Comparison of ENCODE assay signal across 8 cellular contexts in genomic region chr7:151057737-151057988, GRCh38. TPM values are rescaled to one million over a fixed set of nuclear protein-coding genes. Genes with fewer than 3 reads are reported as not detected.
A peak's percentile ranks its signal among the peaks of the same experiment; 100 is the strongest.
DNase-seq lines count a peak whose midpoint lies in the region; ATAC-seq and TF ChIP-seq lines count a peak whose summit lies in the region.

Gene CDK5 (minus strand): TSS chr7:151057897. CDS start chr7:151057848, 49 bp downstream.

- peak within 1 kb of the TSS; percentile 82 for H3K4me2 ChIP-seq in Karpas-422 (ENCODE audit: low read depth, low read length, poor library complexity, severe bottlenecking)

- no peak for ATAC-seq in HG03354 (IDR thresholded peaks at IDR 0.05; ENCODE audit: poor library complexity, severe bottlenecking, unreplicated experiment)
- no peak for ATAC-seq in GM19455 (IDR thresholded peaks at IDR 0.05; ENCODE audit: unreplicated experiment)

- peak within 1 kb of the TSS; percentile 49; the same call in 1 of the 2 replicates for H2AFZ ChIP-seq in Karpas-422 (ENCODE audit: low read length)

- 0 out of 2 replicates have a peak, but pooled peaks cover 5% of the 10 kb centered on the region for H4K20me1 ChIP-seq in Karpas-422 (ENCODE audit: insufficient read depth, low read depth, low read length)

- H3K9me2 ChIP-seq in Karpas-422 (replicated peaks; ENCODE audit: insufficient read depth, low read length), result no peaks in the 10 kb centered on the region

- H3K4me3 ChIP-seq in AG04450 (ENCODE audit: low read depth, low read length) (peak within 1 kb of the TSS; percentile 66), Karpas-422 (ENCODE audit: low read length) (peak within 1 kb of the TSS; percentile 87), colonic mucosa (peak within 1 kb of the TSS; percentile 46), muscle layer of duodenum (ENCODE audit: low read depth in 1 of 2, low read length in 2 of 2) (peak within 1 kb of the TSS; percentile 92 to 93)

- H3K36me3 ChIP-seq in Karpas-422 (ENCODE audit: insufficient read depth, low read length) (no peaks in the 10 kb centered on the region), colonic mucosa (no peaks in the 10 kb centered on the region), muscle layer of duodenum (ENCODE audit: control insufficient read depth in 1 of 2, insufficient read depth in 2 of 2, low read length in 2 of 2) (peaks cover 0 to 6% of the 10 kb centered on the region in 2 donors)

- no peaks in the 10 kb centered on the region; the same call in 1 of the 2 replicates for H3K9me3 ChIP-seq in AG04450 (ENCODE audit: control insufficient read depth, insufficient read depth, low read length)
- no peaks in the 10 kb centered on the region for H3K9me3 ChIP-seq in Karpas-422 (ENCODE audit: low read length)
- H3K9me3 ChIP-seq in colonic mucosa, result no peaks in the 10 kb centered on the region
- H3K9me3 ChIP-seq in muscle layer of duodenum (ENCODE audit: control insufficient read depth in 1 of 2, low read length in 2 of 2), result no peaks in the 10 kb centered on the region

- DNase-seq in AG04450 (ENCODE audit: low read depth, low spot score) (no peak), Karpas-422 (no peak), colonic mucosa (no peak), NCI-H510A treated with DMSO at 0.1 percent for 48 hours (lab: John Stamatoyannopoulos, UW) (no peak), GM10266 (ENCODE audit: extremely low spot score) (no peak)

- H3K27ac ChIP-seq in AG04450 (ENCODE audit: low read depth, low read length), result peak within 1 kb of the TSS; percentile 98
- peak within 1 kb of the TSS; percentile 82 for H3K27ac ChIP-seq in Karpas-422 (ENCODE audit: low read length)
- H3K27ac ChIP-seq in colonic mucosa, result peak within 1 kb of the TSS; percentile 96
- peak within 1 kb of the TSS; percentile 99 for H3K27ac ChIP-seq in muscle layer of duodenum (ENCODE audit: low read length)

- peaks cover 31% of the 10 kb centered on the region for H3K4me1 ChIP-seq in Karpas-422 (ENCODE audit: low read length)
- peaks cover 24% of the 10 kb centered on the region for H3K4me1 ChIP-seq in colonic mucosa
- peaks cover 23 to 47% of the 10 kb centered on the region in 2 donors for H3K4me1 ChIP-seq in muscle layer of duodenum (ENCODE audit: control insufficient read depth in 1 of 2, insufficient read depth in 2 of 2, low read length in 2 of 2)

- POLR2A ChIA-PET in AG04450 (lab: Yijun Ruan, JAX), result interaction anchor here (1.0 to 2.2 kb wide), 2 partner anchors 10 to 23 kb away, joined by 3 to 8 read pairs; partner anchors contain the start of gene FASTK

- no peak for TF ChIP-seq CTCF in AG04450 (IDR thresholded peaks at IDR 0.05; ENCODE audit: low read depth, low read length)
- TF ChIP-seq CTCF in colonic mucosa (IDR thresholded peaks at IDR 0.05), result no peak
- TF ChIP-seq CTCF in GM10266 (IDR thresholded peaks at IDR 0.05; ENCODE audit: control insufficient read depth, insufficient read depth, low read depth, missing control alignments), result no peak

- CTCF ChIA-PET in AG04450 (lab: Charles Lee), result interaction anchor here (1.2 to 1.4 kb wide), 2 partner anchors 39 to 53 kb away, joined by 3 read pairs; no protein-coding TSS in a partner anchor

- H3K27me3 ChIP-seq in AG04450 (ENCODE audit: control insufficient read depth, insufficient read depth, low read length) (no peaks in the 10 kb centered on the region), Karpas-422 (ENCODE audit: low read length) (no peaks in the 10 kb centered on the region), colonic mucosa (no peaks in the 10 kb centered on the region), muscle layer of duodenum (ENCODE audit: low read depth, low read length) (no peaks in the 10 kb centered on the region)

- H3K9ac ChIP-seq in Karpas-422 (ENCODE audit: low read length) (peak within 1 kb of the TSS; percentile 89), colonic mucosa (ENCODE audit: low read depth in 2 of 2, low read length in 2 of 2) (peak within 1 kb of the TSS; percentile 76 to 98)

- intact Hi-C loops in colonic mucosa (cut with DNase I), result no loop called here

- peaks cover 32% of the 10 kb centered on the region for H3K79me2 ChIP-seq in Karpas-422 (ENCODE audit: low read length)

RNA-seq across cellular contexts. Expression of gene CDK5, which starts in this region (rescaled TPM):
- 23.8 and 27.2 TPM in 2 replicates for polyA plus RNA-seq in AG04450 (2011; rRNA removed)
- 26.2 and 30.3 TPM in 2 replicates for polyA minus RNA-seq in AG04450 (2011; rRNA and poly(A)+ RNA removed)
- 13.6 and 33.0 TPM in 2 replicates for total RNA-seq in Karpas-422 (2014; rRNA removed; shearing (Covaris generic); ENCODE audit: low replicate concordance)
- total RNA-seq in colonic mucosa, result 10 to 100 TPM; 11.3 to 15.9 TPM
